ENCODE assay signal across 1 cellular context in genomic region chr16:31478956-31479355, GRCh38.
TF ChIP-seq lines count a peak whose summit lies in the region.

No MANE protein-coding gene starts in this region.

TF ChIP-seq in SK-N-SH, 30 proteins besides CTCF, POLR2A, EP300 and RAD21 (continued from another document):
- TF ChIP-seq IRF3 (IDR thresholded peaks at IDR 0.05; ENCODE audit: low read depth, low read length) (no peak), FOXJ3 (CRISPR knock-in tag; IDR thresholded peaks at IDR 0.05) (no peak), MEF2A (IDR thresholded peaks at IDR 0.05; ENCODE audit: borderline replicate concordance, low read depth) (no peak)
